In genomic region chr10:12741255-12741915, GRCh38 we compare ENCODE assay signal across 15 cellular contexts.
DNase-seq lines count a peak whose midpoint lies in the region; ATAC-seq and TF ChIP-seq lines count a peak whose summit lies in the region.
"Had no signal": no experiment of that assay in that cellular context is flagged by ENCODE, and none has a peak within 500 bp of the region (broad histone marks: within the 10 kb centered on the region; RNA-seq: fewer than 3 reads in every experiment).

No MANE protein-coding gene starts in this region.

- H3K36me3 Mint-ChIP-seq in activated T-helper 17 cell treated with anti-CD3 and anti-CD28 coated beads, Interleukin-2, amount 50 U/mL, for 72 hours (ENCODE audit: low read depth): peaks cover under 1% of the 10 kb centered on the region

- TF ChIP-seq CTCF in right atrium auricular region (IDR thresholded peaks at IDR 0.05): no peak
- TF ChIP-seq CTCF in vagina (IDR thresholded peaks at IDR 0.05): no peak

- H3K27me3 ChIP-seq in right atrium auricular region: no peaks in the 10 kb centered on the region
- no peaks in the 10 kb centered on the region for H3K27me3 ChIP-seq in vagina

- peaks cover 0 to 20% of the 10 kb centered on the region in 2 donors for H3K4me1 ChIP-seq in right atrium auricular region
- peaks cover 7% of the 10 kb centered on the region for H3K4me1 ChIP-seq in vagina

- H3K27ac ChIP-seq in right atrium auricular region (peak overlapping the region; percentile 42 to 58), vagina (peak overlapping the region; percentile 70)

- H3K4me1 Mint-ChIP-seq in activated T-helper 17 cell treated with anti-CD3 and anti-CD28 coated beads, Interleukin-2, amount 50 U/mL, for 72 hours: no peaks in the 10 kb centered on the region

- DNase-seq in NCI-H2171 treated with DMSO at 0.1 percent for 48 hours (lab: John Stamatoyannopoulos, UW) (peak; percentile 5), NCI-H2171 (lab: John Stamatoyannopoulos, UW) (no peak), right atrium auricular region (ENCODE audit: low spot score) (peak; percentile 66), posterior vena cava (ENCODE audit: low spot score) (peak; percentile 88), vagina (ENCODE audit: extremely low spot score in 2 of 2) (no peak), NCI-H446 (lab: John Stamatoyannopoulos, UW) (no peak), T-helper 2 cell (no peak)
- DNase-seq: activated CD8-positive, alpha-beta T cell treated with anti-CD3 and anti-CD28 coated beads for 36 hours; CD8-positive, alpha-beta memory T cell; H7; kidney glomerular epithelial cell; NCI-H1092 treated with DMSO at 0.1 percent for 48 hours; stimulated activated CD4-positive, alpha-beta T cell treated with anti-CD3 and anti-CD28 coated beads, Interleukin-4, amount 100 ng/mL, for 4 hours had no signal

- no peaks in the 10 kb centered on the region for H3K27me3 Mint-ChIP-seq in activated T-helper 17 cell treated with anti-CD3 and anti-CD28 coated beads, Interleukin-2, amount 50 U/mL, for 72 hours
- H3K27me3 Mint-ChIP-seq: activated CD8-positive, alpha-beta T cell treated with anti-CD3 and anti-CD28 coated beads for 36 hours; CD8-positive, alpha-beta memory T cell had no signal

- H3K4me3 ChIP-seq in right atrium auricular region (no peak overlapping the region), vagina (no peak overlapping the region)

- intact Hi-C loops in posterior vena cava (cut with DNase I): no loop called here
- intact Hi-C loops in vagina (cut with DNase I): no loop called here

- ATAC-seq in activated T-helper 17 cell treated with anti-CD3 and anti-CD28 coated beads, Interleukin-2, amount 50 U/mL, for 72 hours (replicated peaks): no peak
- ATAC-seq: activated CD8-positive, alpha-beta T cell treated with anti-CD3 and anti-CD28 coated beads for 36 hours had no signal

- no peak for TF ChIP-seq POLR2A in vagina (IDR thresholded peaks at IDR 0.05)

- no peak overlapping the region for H3K4me3 Mint-ChIP-seq in activated T-helper 17 cell treated with anti-CD3 and anti-CD28 coated beads, Interleukin-2, amount 50 U/mL, for 72 hours
- H3K4me3 Mint-ChIP-seq: activated CD8-positive, alpha-beta T cell treated with anti-CD3 and anti-CD28 coated beads for 36 hours; activated T-helper 1 cell treated with anti-CD3 and anti-CD28 coated beads, Interleukin-12 subunit alpha, Interleukin-12 subunit beta, Interleukin-2, Interleukin-4 antibody, amounts not matched to agents 30 ng/mL and 10 ng/mL and 1 ng/mL, durations not matched to agents 14 hours and 24 hours and 36 hours; CD8-positive, alpha-beta memory T cell had no signal

- H3K27ac Mint-ChIP-seq in activated T-helper 17 cell treated with anti-CD3 and anti-CD28 coated beads, Interleukin-2, amount 50 U/mL, for 72 hours: no peak overlapping the region
- H3K27ac Mint-ChIP-seq: activated CD8-positive, alpha-beta T cell treated with anti-CD3 and anti-CD28 coated beads for 36 hours; activated T-helper 1 cell treated with anti-CD3 and anti-CD28 coated beads, Interleukin-12 subunit alpha, Interleukin-12 subunit beta, Interleukin-2, Interleukin-4 antibody, amounts not matched to agents 30 ng/mL and 10 ng/mL and 1 ng/mL, durations not matched to agents 14 hours and 24 hours and 36 hours had no signal

- H3K9me3 Mint-ChIP-seq in activated T-helper 17 cell treated with anti-CD3 and anti-CD28 coated beads, Interleukin-2, amount 50 U/mL, for 72 hours: no peaks in the 10 kb centered on the region
- H3K9me3 Mint-ChIP-seq: activated CD8-positive, alpha-beta T cell treated with anti-CD3 and anti-CD28 coated beads for 36 hours; activated T-helper 1 cell treated with anti-CD3 and anti-CD28 coated beads, Interleukin-12 subunit alpha, Interleukin-12 subunit beta, Interleukin-2, Interleukin-4 antibody, amounts not matched to agents 30 ng/mL and 10 ng/mL and 1 ng/mL, durations not matched to agents 14 hours and 24 hours and 36 hours; CD8-positive, alpha-beta memory T cell had no signal

- H3K36me3 ChIP-seq in right atrium auricular region: no peaks in the 10 kb centered on the region
- no peaks in the 10 kb centered on the region for H3K36me3 ChIP-seq in vagina

- H3K9me3 ChIP-seq in right atrium auricular region (no peaks in the 10 kb centered on the region), vagina (no peaks in the 10 kb centered on the region)

Comparison
In these comparisons a context has a peak if more than half of its experiments do, and no peak if none do; other contexts are left out.
1. DNase-seq: peak in NCI-H2171 treated with DMSO at 0.1 percent for 48 hours (single experiment), right atrium auricular region (single experiment) and posterior vena cava (single experiment); none in NCI-H2171 (single experiment), vagina (0 of 2), NCI-H446 (0 of 2) and T-helper 2 cell (0 of 5).